ENCODE assay signal across 19 cellular contexts in the genomic region with DNA sequence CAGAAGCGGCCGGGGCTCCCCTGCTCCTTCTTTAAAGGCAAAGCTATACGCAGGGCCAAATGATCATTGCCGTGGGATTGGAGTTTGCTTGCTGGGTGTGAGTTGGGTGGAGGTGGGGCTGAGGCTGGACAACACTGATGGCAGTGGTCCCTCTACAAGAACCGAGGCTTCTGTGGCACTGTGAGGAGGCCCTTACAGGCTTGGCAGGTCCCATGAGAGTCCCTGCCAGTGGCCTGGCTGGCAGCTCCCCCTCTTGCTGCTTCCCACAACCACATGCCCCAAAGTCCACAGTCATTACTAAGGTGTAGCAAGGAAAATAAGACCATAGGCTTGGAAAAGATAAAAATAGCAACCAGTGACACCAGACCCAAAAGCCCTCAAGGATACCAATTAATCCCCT.
DNase-seq lines count a peak whose midpoint lies in the region; ATAC-seq and TF ChIP-seq lines count a peak whose summit lies in the region.
"Had no signal": no experiment of that assay in that cellular context is flagged by ENCODE, and none has a peak within 500 bp of the region (broad histone marks: within the 10 kb centered on the region; RNA-seq: fewer than 3 reads in every experiment).

No MANE protein-coding gene starts in this region.

- peaks cover 5% of the 10 kb centered on the region for H3K27me3 ChIP-seq in osteoblast (ENCODE audit: insufficient read depth, low read length)
- H3K27me3 ChIP-seq: BLaER1 treated with 17β-estradiol and CSF1 and Interleukin-3, amounts not matched to agents 10 nM and 100 nM had no signal

- H3K9me3 Mint-ChIP-seq in Calu3 (ENCODE audit: low read depth, unreplicated experiment): no peaks in the 10 kb centered on the region
- H3K9me3 Mint-ChIP-seq: CD4-positive, alpha-beta memory T cell; IgD-negative memory B cell had no signal

- H3K27ac ChIP-seq in osteoblast (ENCODE audit: low read depth, low read length): no peak overlapping the region
- H3K27ac ChIP-seq: BLaER1 treated with 17β-estradiol and CSF1 and Interleukin-3, amounts not matched to agents 10 nM and 100 nM; RWPE1; SK-N-MC had no signal

- no peak overlapping the region for H3K4me3 ChIP-seq in osteoblast (ENCODE audit: insufficient read depth, low read length)
- H3K4me3 ChIP-seq: BLaER1 treated with 17β-estradiol and CSF1 and Interleukin-3, amounts not matched to agents 10 nM and 100 nM; SK-N-MC had no signal

- BruUV-seq in Calu3 (replicated peaks; lab: Mats Ljungman, UMichigan): no TSS peak

- no peaks in the 10 kb centered on the region for H3K36me3 ChIP-seq in osteoblast (ENCODE audit: insufficient read depth, low read length)
- H3K36me3 ChIP-seq: BLaER1 treated with 17β-estradiol and CSF1 and Interleukin-3, amounts not matched to agents 10 nM and 100 nM had no signal

- no peaks in the 10 kb centered on the region for H3K27me3 Mint-ChIP-seq in Calu3 (ENCODE audit: unreplicated experiment)

- ATAC-seq in left ventricle myocardium superior: peak; percentile 42

- no peaks in the 10 kb centered on the region for H3K4me1 Mint-ChIP-seq in Calu3 (ENCODE audit: low read depth, unreplicated experiment)

- no peaks in the 10 kb centered on the region for H3K79me2 ChIP-seq in osteoblast (ENCODE audit: insufficient read depth, low read length)

- H2AFZ ChIP-seq in osteoblast (ENCODE audit: low read length): no peak overlapping the region

- H3K4me2 ChIP-seq in osteoblast (ENCODE audit: insufficient read depth, low read length): no peak overlapping the region
- H3K4me2 ChIP-seq: BLaER1 treated with 17β-estradiol and CSF1 and Interleukin-3, amounts not matched to agents 10 nM and 100 nM had no signal

- TF ChIP-seq CTCF in osteoblast (IDR thresholded peaks at IDR 0.05; ENCODE audit: extremely low read depth, low read depth, low read length) (no peak), Calu3 (IDR thresholded peaks at IDR 0.05; ENCODE audit: unreplicated experiment) (no peak)

- no peaks in the 10 kb centered on the region for H3K9me3 ChIP-seq in osteoblast (ENCODE audit: low read depth, low read length)

- intact Hi-C loops in left ventricle myocardium superior (cut with micrococcal nuclease) (no loop called here), cardiac septum (cut with DNase I) (loop anchor here (5.0 kb wide), 2 partner anchors 99 to 224 kb away; no protein-coding TSS in a partner anchor), Calu3 (cut with micrococcal nuclease; ENCODE audit: unreplicated experiment) (loop anchor here (5.0 kb wide), 1 partner anchor 99 kb away; no protein-coding TSS in a partner anchor)

- H3K27ac Mint-ChIP-seq in Calu3 (ENCODE audit: unreplicated experiment): no peak overlapping the region
- H3K27ac Mint-ChIP-seq: IgD-negative memory B cell had no signal

- CTCF ChIA-PET in Calu3 (lab: Charles Lee): no interaction called here

- no peaks in the 10 kb centered on the region for H3K36me3 Mint-ChIP-seq in Calu3 (ENCODE audit: insufficient read depth, unreplicated experiment)
- H3K36me3 Mint-ChIP-seq: CD4-positive, alpha-beta memory T cell; IgD-negative memory B cell had no signal

- H4K20me1 ChIP-seq in osteoblast (ENCODE audit: insufficient read depth, low read length): no peaks in the 10 kb centered on the region
- H4K20me1 ChIP-seq: BLaER1 treated with 17β-estradiol and CSF1 and Interleukin-3, amounts not matched to agents 10 nM and 100 nM had no signal

- in situ Hi-C loops in KBM-7 (cut with MboI; ENCODE audit: low pct_unique_long_range_greater_than_20kb, low sequenced_read_pairs): no loop called here

- no peak overlapping the region for H3K4me3 Mint-ChIP-seq in Calu3 (ENCODE audit: low read depth, unreplicated experiment)
- H3K4me3 Mint-ChIP-seq: CD4-positive, alpha-beta memory T cell; IgD-negative memory B cell had no signal

- no peaks in the 10 kb centered on the region for H3K4me1 ChIP-seq in osteoblast (ENCODE audit: insufficient read depth, low read length)

- DNase-seq in left ventricle myocardium superior (no peak), cardiac septum (ENCODE audit: low spot score) (no peak), NCI-H526 treated with DMSO at 0.1 percent for 48 hours (lab: John Stamatoyannopoulos, UW) (peak; percentile 27), osteoblast (ENCODE audit: insufficient read length, low spot score, missing footprints) (peak; percentile 70), foreskin melanocyte (no peak), KBM-7 (no peak), Calu3 (no peak)
- DNase-seq: CD4-positive, alpha-beta memory T cell; GDM1; Karpas-422; MV-4-11; NCI-H1105 treated with DMSO at 0.1 percent for 48 hours; NCI-H2081 treated with DMSO at 0.1 percent for 48 hours; NK-92 treated with Interleukin-12 subunit alpha and Interleukin-12 subunit beta, amount 100 ng/mL, for 24 hours; SHP77 treated with DMSO at 0.1 percent for 48 hours had no signal

Comparison
In these comparisons a context has a peak if more than half of its experiments do, and no peak if none do; other contexts are left out.
1. DNase-seq: peak in NCI-H526 treated with DMSO at 0.1 percent for 48 hours (single experiment) and osteoblast (single experiment); none in left ventricle myocardium superior (single experiment), cardiac septum (single experiment), foreskin melanocyte (single experiment), KBM-7 (single experiment) and Calu3 (single experiment).